ENCODE assay signal across 16 cellular contexts in genomic region chr6:151118453-151119123, GRCh38.
"Had no signal": no experiment of that assay in that cellular context is flagged by ENCODE, and none has a peak within 500 bp of the region (broad histone marks: within the 10 kb centered on the region; RNA-seq: fewer than 3 reads in every experiment).

No MANE protein-coding gene starts in this region.

- H3K9me3 ChIP-seq: body of pancreas, left ventricle myocardium inferior, psoas muscle, transverse colon had no signal

- H3K36me3 ChIP-seq: left ventricle myocardium inferior, transverse colon had no signal

- H3K4me3 ChIP-seq: body of pancreas, left ventricle myocardium inferior, psoas muscle, transverse colon had no signal

- H3K27me3 ChIP-seq: body of pancreas, transverse colon had no signal

- DNase-seq: activated effector memory CD4-positive, alpha-beta T cell treated with anti-CD3 and anti-CD28 coated beads, Interleukin-2, amount 50 U/mL, for 16 hours; activated T-cell treated with anti-CD3 and anti-CD28 coated beads, Interleukin-2, amount 50 U/mL, for 1 hour; amniotic stem cell; body of pancreas; endodermal cell; erythroblast; left ventricle myocardium inferior; mesenchymal stem cell; nucleus accumbens; psoas muscle; stimulated activated CD4-positive, alpha-beta T cell treated with anti-CD3 and anti-CD28 coated beads, Interleukin-12 subunit alpha, Interleukin-12 subunit beta, amount 100 ng/mL, for 4 hours; stimulated activated naive CD4-positive, alpha-beta T cell; substantia nigra; transverse colon had no signal

- H3K27ac ChIP-seq: body of pancreas, left ventricle myocardium inferior, psoas muscle had no signal

- ATAC-seq: activated CD4-positive, CD25-positive, alpha-beta regulatory T cell treated with anti-CD3 and anti-CD28 coated beads, Interleukin-2, amount 50 U/mL, for 24 hours; body of pancreas; psoas muscle; sciatic nerve had no signal

- H3K4me1 ChIP-seq: body of pancreas, psoas muscle had no signal
